ENCODE assay signal across 9 cellular contexts in the genomic region with DNA sequence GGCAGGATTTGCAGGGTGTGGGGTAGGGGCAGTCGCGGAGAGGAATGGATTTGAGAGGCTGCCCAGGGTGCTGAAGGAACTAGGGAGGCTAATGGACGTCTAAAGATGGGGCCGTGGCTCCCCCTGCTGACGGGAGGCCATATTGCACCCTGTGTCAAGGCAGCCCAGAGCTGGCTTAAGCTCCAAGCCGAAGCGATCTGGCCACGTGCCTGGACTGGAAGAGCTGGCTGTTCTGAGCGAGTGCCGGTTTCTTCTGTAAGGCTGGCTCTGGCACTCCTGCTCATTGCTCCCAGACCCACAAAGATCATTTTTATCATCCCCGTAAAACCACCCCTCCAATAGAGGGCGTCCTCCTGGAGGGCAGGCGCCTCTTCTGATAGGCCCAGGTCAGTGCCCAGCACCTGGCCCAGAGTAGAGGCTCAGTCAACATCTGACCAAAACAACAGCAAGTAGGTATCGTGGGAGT. TPM values are rescaled to one million over a fixed set of nuclear protein-coding genes. Genes with fewer than 3 reads are reported as not detected.
DNase-seq lines count a peak whose midpoint lies in the region; ATAC-seq, FAIRE-seq and TF ChIP-seq lines count a peak whose summit lies in the region.
"Had no signal": no experiment of that assay in that cellular context is flagged by ENCODE, and none has a peak within 500 bp of the region (broad histone marks: within the 10 kb centered on the region; RNA-seq: fewer than 3 reads in every experiment).

No MANE protein-coding gene starts in this region.

- TF ChIP-seq CTCF in omental fat pad (IDR thresholded peaks at IDR 0.05): peak in 1 of 3 donors; percentile 20

- no peak for FAIRE-seq in frontal cortex (lab: Jason Lieb, UNC)

- H3K36me3 ChIP-seq in Karpas-422 (ENCODE audit: insufficient read depth, low read length): no peaks in the 10 kb centered on the region
- H3K36me3 ChIP-seq in SJSA1: no peaks in the 10 kb centered on the region
- H3K36me3 ChIP-seq: BLaER1 treated with 17β-estradiol and CSF1 and Interleukin-3, amounts not matched to agents 10 nM and 100 nM had no signal

- H3K4me2 ChIP-seq in Karpas-422 (ENCODE audit: low read depth, low read length, poor library complexity, severe bottlenecking): no peak overlapping the region

- 0 out of 2 replicates have a peak overlapping the region, but pooled peaks have one; percentile 20 for H2AFZ ChIP-seq in Karpas-422 (ENCODE audit: low read length)

- H3K27me3 ChIP-seq in Karpas-422 (ENCODE audit: low read length): no peaks in the 10 kb centered on the region
- no peaks in the 10 kb centered on the region for H3K27me3 ChIP-seq in SJSA1 (replicated peaks)

- no peaks in the 10 kb centered on the region for H3K79me2 ChIP-seq in Karpas-422 (ENCODE audit: low read length)

- H3K9me2 ChIP-seq in Karpas-422 (replicated peaks; ENCODE audit: insufficient read depth, low read length): no peaks in the 10 kb centered on the region

- ATAC-seq in omental fat pad (ENCODE audit: low FRiP score): peak; percentile 54

- H3K9ac ChIP-seq in Karpas-422 (ENCODE audit: low read length): no peak overlapping the region
- H3K9ac ChIP-seq: BLaER1 treated with 17β-estradiol and CSF1 and Interleukin-3, amounts not matched to agents 10 nM and 100 nM had no signal

- H3K4me1 ChIP-seq in Karpas-422 (ENCODE audit: low read length) (no peaks in the 10 kb centered on the region), SJSA1 (replicated peaks) (no peaks in the 10 kb centered on the region)
- H3K4me1 ChIP-seq: BLaER1 treated with 17β-estradiol and CSF1 and Interleukin-3, amounts not matched to agents 10 nM and 100 nM had no signal

- DNase-seq in NCI-H2171 treated with DMSO at 0.1 percent for 48 hours (lab: John Stamatoyannopoulos, UW) (peak; percentile 64), NCI-H2171 (lab: John Stamatoyannopoulos, UW) (no peak), Karpas-422 (peak; percentile 94), SJSA1 (ENCODE audit: low read depth in 1 of 2, low spot score in 2 of 2) (peak; percentile 22 to 60), frontal cortex (ENCODE audit: low spot score in 2 of 2) (peak; percentile 77 to 83), omental fat pad (ENCODE audit: low spot score) (peak; percentile 71)
- peak; percentile 68 for DNase-seq in activated gamma-delta T cell treated with anti-CD3 and anti-CD28 coated beads, Interleukin-2, amount 50 U/mL, for 16 hours (ENCODE audit: low read depth)

- H3K4me3 ChIP-seq in Karpas-422 (ENCODE audit: low read length) (no peak overlapping the region), SJSA1 (no peak overlapping the region)
- H3K4me3 ChIP-seq: BLaER1 treated with 17β-estradiol and CSF1 and Interleukin-3, amounts not matched to agents 10 nM and 100 nM had no signal

- no peaks in the 10 kb centered on the region for H4K20me1 ChIP-seq in Karpas-422 (ENCODE audit: insufficient read depth, low read depth, low read length)
- H4K20me1 ChIP-seq: BLaER1 treated with 17β-estradiol and CSF1 and Interleukin-3, amounts not matched to agents 10 nM and 100 nM had no signal

- H3K9me3 ChIP-seq in Karpas-422 (ENCODE audit: low read length) (no peaks in the 10 kb centered on the region), SJSA1 (replicated peaks) (no peaks in the 10 kb centered on the region)

- H3K27ac ChIP-seq in Karpas-422 (ENCODE audit: low read length): no peak overlapping the region
- H3K27ac ChIP-seq in SJSA1: no peak overlapping the region
- H3K27ac ChIP-seq in temporal lobe (ENCODE audit: low read depth, low read length): peak overlapping the region; percentile 27
- H3K27ac ChIP-seq: BLaER1 treated with 17β-estradiol and CSF1 and Interleukin-3, amounts not matched to agents 10 nM and 100 nM had no signal

RNA-seq across cellular contexts. Expression of a gene that starts 5.6 kb away (rescaled TPM):
- total RNA-seq in Karpas-422 (2014; rRNA removed; shearing (Covaris generic); ENCODE audit: low replicate concordance): not detected in 2 replicates
- not detected in 2 replicates for total RNA-seq in SJSA1 (2014; rRNA removed; shearing (Covaris generic))
- total RNA-seq in frontal cortex (18.3 TPM), omental fat pad (under 1 TPM in 2 of 4 donors, not detected in 2; 0.46 to 0.60 TPM), temporal lobe (27.3 TPM)

RNA-seq across cellular contexts. Expression of a gene that starts 19.8 kb away (rescaled TPM):
- 0.14 TPM in 1 of 2 replicates, not detected in the other for total RNA-seq in Karpas-422 (2014; rRNA removed; shearing (Covaris generic); ENCODE audit: low replicate concordance)
- 0.66 and 2.7 TPM in 2 replicates for total RNA-seq in SJSA1 (2014; rRNA removed; shearing (Covaris generic))
- total RNA-seq in frontal cortex: 12.2 TPM
- 10 to 100 TPM; 13.5 to 32.4 (median 26.3) TPM for total RNA-seq in omental fat pad
- total RNA-seq in temporal lobe: 13.8 TPM

RNA-seq across cellular contexts. Expression of a gene that starts 21.0 kb away (rescaled TPM):
- not detected in 2 replicates for total RNA-seq in Karpas-422 (2014; rRNA removed; shearing (Covaris generic); ENCODE audit: low replicate concordance)
- 0.08 TPM in 1 of 2 replicates, not detected in the other for total RNA-seq in SJSA1 (2014; rRNA removed; shearing (Covaris generic))
- total RNA-seq in frontal cortex: 2.9 TPM
- 1 to 10 TPM in 1 of 4 donors, under 1 TPM in 1, not detected in 2; 0.48 to 2.3 TPM for total RNA-seq in omental fat pad
- total RNA-seq in temporal lobe: 1.7 TPM

RNA-seq across cellular contexts. Expression of a gene that starts 56.2 kb away (rescaled TPM):
- 99.7 and 110 TPM in 2 replicates for total RNA-seq in Karpas-422 (2014; rRNA removed; shearing (Covaris generic); ENCODE audit: low replicate concordance)
- 188 and 249 TPM in 2 replicates for total RNA-seq in SJSA1 (2014; rRNA removed; shearing (Covaris generic))
- total RNA-seq in frontal cortex: 57.5 TPM
- total RNA-seq in omental fat pad: 100 to 1,000 TPM; 119 to 421 (median 240) TPM
- 44.3 TPM for total RNA-seq in temporal lobe

RNA-seq across cellular contexts. Expression of a gene that starts 56.7 kb away (rescaled TPM):
- 1.9 and 4.1 TPM in 2 replicates for total RNA-seq in Karpas-422 (2014; rRNA removed; shearing (Covaris generic); ENCODE audit: low replicate concordance)
- total RNA-seq in SJSA1 (2014; rRNA removed; shearing (Covaris generic)): 9.9 and 10.3 TPM in 2 replicates
- 3.7 TPM for total RNA-seq in frontal cortex
- 10 to 100 TPM; 17.5 to 38.9 (median 23.4) TPM for total RNA-seq in omental fat pad
- 3.4 TPM for total RNA-seq in temporal lobe

Comparison
In these comparisons a context has a peak if more than half of its experiments do, and no peak if none do; other contexts are left out.
1. RNA of a gene that starts 5.6 kb away (total RNA-seq): 27.3 TPM in temporal lobe (single experiment) and 18.3 TPM in frontal cortex (single experiment); 0.46 to 0.60 TPM in omental fat pad, not detected in Karpas-422 and not detected in SJSA1; every median in the first group is over 10 times any median in the second.